Comparison of ENCODE assay signal across 2 cellular contexts in the genomic region with DNA sequence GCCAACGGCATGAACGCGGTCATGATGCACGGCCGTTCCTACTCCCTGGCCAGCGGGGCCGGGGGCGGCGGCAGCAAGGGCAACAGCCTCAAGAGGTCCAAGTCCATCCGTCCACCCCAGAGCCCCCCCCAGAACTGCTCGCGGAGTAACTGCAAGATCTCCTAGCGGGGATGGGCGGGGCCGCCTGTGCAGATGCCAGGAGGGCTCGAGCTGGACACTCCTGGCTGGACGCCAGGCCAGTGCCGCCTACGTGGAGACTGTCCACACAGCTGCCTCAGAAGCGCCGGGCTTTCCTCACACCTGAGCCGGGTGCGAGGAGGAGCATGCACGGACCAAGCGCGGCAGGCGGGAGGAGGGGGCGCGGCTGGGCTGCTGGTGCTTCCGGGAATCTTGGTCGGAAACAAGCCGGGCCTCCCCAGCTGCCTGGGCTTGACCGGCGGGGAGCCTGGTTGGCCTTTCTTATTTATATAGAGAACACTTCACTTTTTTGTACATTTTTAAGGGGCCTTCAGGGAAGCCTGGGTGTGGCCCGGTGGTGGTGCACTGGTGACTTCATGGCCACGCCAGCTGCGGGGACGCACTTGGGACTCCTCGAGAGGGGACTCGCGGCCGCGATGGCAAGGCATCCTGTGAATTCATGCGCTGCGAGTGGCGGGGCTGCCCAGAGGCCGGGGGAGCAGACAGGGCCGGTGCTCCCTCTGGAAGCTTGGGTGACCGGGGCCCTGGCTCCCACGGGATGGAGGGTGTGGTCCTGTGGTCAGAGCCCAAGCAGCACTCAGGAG.
TF ChIP-seq lines count a peak whose summit lies in the region.

No MANE protein-coding gene starts in this region.

TF ChIP-seq in K562, 482 proteins besides CTCF, POLR2A, EP300 and RAD21 (continues in another document):
- TF ChIP-seq, protein P1, sequence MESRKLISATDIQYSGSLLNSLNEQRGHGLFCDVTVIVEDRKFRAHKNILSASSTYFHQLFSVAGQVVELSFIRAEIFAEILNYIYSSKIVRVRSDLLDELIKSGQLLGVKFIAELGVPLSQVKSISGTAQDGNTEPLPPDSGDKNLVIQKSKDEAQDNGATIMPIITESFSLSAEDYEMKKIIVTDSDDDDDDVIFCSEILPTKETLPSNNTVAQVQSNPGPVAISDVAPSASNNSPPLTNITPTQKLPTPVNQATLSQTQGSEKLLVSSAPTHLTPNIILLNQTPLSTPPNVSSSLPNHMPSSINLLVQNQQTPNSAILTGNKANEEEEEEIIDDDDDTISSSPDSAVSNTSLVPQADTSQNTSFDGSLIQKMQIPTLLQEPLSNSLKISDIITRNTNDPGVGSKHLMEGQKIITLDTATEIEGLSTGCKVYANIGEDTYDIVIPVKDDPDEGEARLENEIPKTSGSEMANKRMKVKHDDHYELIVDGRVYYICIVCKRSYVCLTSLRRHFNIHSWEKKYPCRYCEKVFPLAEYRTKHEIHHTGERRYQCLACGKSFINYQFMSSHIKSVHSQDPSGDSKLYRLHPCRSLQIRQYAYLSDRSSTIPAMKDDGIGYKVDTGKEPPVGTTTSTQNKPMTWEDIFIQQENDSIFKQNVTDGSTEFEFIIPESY (CRISPR knock-in tag; IDR thresholded peaks at IDR 0.05): peak; percentile 99
- TF ChIP-seq KLF1 (tag; IDR thresholded peaks at IDR 0.05): peak; percentile 26; the same call in 1 of the 2 replicates
- TF ChIP-seq MAX (CRISPR knock-in tag; IDR thresholded peaks at IDR 0.05): peak; percentile 53
- TF ChIP-seq MCM3 (IDR thresholded peaks at IDR 0.05): no peak
- TF ChIP-seq SIN3B (IDR thresholded peaks at IDR 0.05; ENCODE audit: low read depth): no peak
- no peak for TF ChIP-seq CTBP1 (IDR thresholded peaks at IDR 0.05; ENCODE audit: borderline replicate concordance)
- TF ChIP-seq, protein P2, sequence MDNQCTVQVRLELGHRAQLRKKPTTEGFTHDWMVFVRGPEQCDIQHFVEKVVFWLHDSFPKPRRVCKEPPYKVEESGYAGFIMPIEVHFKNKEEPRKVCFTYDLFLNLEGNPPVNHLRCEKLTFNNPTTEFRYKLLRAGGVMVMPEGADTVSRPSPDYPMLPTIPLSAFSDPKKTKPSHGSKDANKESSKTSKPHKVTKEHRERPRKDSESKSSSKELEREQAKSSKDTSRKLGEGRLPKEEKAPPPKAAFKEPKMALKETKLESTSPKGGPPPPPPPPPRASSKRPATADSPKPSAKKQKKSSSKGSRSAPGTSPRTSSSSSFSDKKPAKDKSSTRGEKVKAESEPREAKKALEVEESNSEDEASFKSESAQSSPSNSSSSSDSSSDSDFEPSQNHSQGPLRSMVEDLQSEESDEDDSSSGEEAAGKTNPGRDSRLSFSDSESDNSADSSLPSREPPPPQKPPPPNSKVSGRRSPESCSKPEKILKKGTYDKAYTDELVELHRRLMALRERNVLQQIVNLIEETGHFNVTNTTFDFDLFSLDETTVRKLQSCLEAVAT (IDR thresholded peaks at IDR 0.05): peak in 1 of 2 experiments; percentile 91; a peak in 1 of 4 replicates
- TF ChIP-seq THRAP3 (IDR thresholded peaks at IDR 0.05; ENCODE audit: borderline replicate concordance): peak; percentile 90; the same call in 1 of the 2 replicates
- TF ChIP-seq, protein P3, sequence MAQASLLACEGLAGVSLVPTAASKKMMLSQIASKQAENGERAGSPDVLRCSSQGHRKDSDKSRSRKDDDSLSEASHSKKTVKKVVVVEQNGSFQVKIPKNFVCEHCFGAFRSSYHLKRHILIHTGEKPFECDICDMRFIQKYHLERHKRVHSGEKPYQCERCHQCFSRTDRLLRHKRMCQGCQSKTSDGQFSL (CRISPR knock-in tag; IDR thresholded peaks at IDR 0.05): 0 out of 2 replicates have a peak, but pooled peaks have one; percentile 53
- TF ChIP-seq, protein P3 (tag; IDR thresholded peaks at IDR 0.05): no peak
- TF ChIP-seq, protein P4, sequence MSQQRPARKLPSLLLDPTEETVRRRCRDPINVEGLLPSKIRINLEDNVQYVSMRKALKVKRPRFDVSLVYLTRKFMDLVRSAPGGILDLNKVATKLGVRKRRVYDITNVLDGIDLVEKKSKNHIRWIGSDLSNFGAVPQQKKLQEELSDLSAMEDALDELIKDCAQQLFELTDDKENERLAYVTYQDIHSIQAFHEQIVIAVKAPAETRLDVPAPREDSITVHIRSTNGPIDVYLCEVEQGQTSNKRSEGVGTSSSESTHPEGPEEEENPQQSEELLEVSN (IDR thresholded peaks at IDR 0.05; ENCODE audit: borderline replicate concordance in 1 of 2, extremely low read depth in 1 of 2, insufficient read depth in 1 of 2, insufficient read length in 1 of 2, low read depth in 1 of 2, low read length in 1 of 2, poor library complexity in 1 of 2, severe bottlenecking in 1 of 2): peak in 1 of 2 experiments; percentile 53
- TF ChIP-seq PHF20 (IDR thresholded peaks at IDR 0.05; ENCODE audit: partially characterized antibody): no peak
- no peak for TF ChIP-seq ZNF311 (CRISPR knock-in tag; IDR thresholded peaks at IDR 0.05)
- TF ChIP-seq TAF15 (IDR thresholded peaks at IDR 0.05; ENCODE audit: low read depth, low read length): no peak
- TF ChIP-seq NFIC (IDR thresholded peaks at IDR 0.05): peak; percentile 88
- TF ChIP-seq YY1 (IDR thresholded peaks at IDR 0.05; ENCODE audit: borderline replicate concordance in 1 of 3, control insufficient read depth in 1 of 3, extremely low read depth in 1 of 3, insufficient read depth in 3 of 3, insufficient read length in 1 of 3, insufficient replicate concordance in 2 of 3, low read depth in 1 of 3, low read length in 2 of 3): no peak
- peak; percentile 49 for TF ChIP-seq VEZF1 (CRISPR knock-in tag; IDR thresholded peaks at IDR 0.05)
- peak; percentile 50; the same call in 1 of the 2 replicates for TF ChIP-seq POLR2G (IDR thresholded peaks at IDR 0.05; ENCODE audit: low read depth, low read length)
- TF ChIP-seq L3MBTL2 (IDR thresholded peaks at IDR 0.05): 0 out of 2 replicates have a peak, but pooled peaks have one; percentile 15

TF ChIP-seq in GM23338, 12 proteins besides CTCF, POLR2A, EP300 and RAD21:
- TF ChIP-seq ZNF331 (CRISPR knock-in tag; IDR thresholded peaks at IDR 0.05; ENCODE audit: low read depth): no peak
- TF ChIP-seq, protein P5, sequence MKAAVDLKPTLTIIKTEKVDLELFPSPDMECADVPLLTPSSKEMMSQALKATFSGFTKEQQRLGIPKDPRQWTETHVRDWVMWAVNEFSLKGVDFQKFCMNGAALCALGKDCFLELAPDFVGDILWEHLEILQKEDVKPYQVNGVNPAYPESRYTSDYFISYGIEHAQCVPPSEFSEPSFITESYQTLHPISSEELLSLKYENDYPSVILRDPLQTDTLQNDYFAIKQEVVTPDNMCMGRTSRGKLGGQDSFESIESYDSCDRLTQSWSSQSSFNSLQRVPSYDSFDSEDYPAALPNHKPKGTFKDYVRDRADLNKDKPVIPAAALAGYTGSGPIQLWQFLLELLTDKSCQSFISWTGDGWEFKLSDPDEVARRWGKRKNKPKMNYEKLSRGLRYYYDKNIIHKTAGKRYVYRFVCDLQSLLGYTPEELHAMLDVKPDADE (IDR thresholded peaks at IDR 0.05): no peak
- no peak for TF ChIP-seq NANOG (IDR thresholded peaks at IDR 0.05; ENCODE audit: borderline replicate concordance)
TF ChIP-seq in GM23338: peak in this region for 0.
